ENCODE assay signal across 1 cellular context in genomic region chr20:45359406-45360148, GRCh38.
A peak's percentile ranks its signal among the peaks of the same experiment; 100 is the strongest.
TF ChIP-seq lines count a peak whose summit lies in the region.

No MANE protein-coding gene starts in this region.

TF ChIP-seq in HepG2, 621 proteins besides CTCF, POLR2A, EP300 and RAD21 (continued from another document and continues in another):
- no peak; the same call in 1 of the 2 replicates for TF ChIP-seq SIX1 (CRISPR knock-in tag; IDR thresholded peaks at IDR 0.05; ENCODE audit: borderline replicate concordance)
- TF ChIP-seq GTF3A (CRISPR knock-in tag; conservative IDR thresholded peaks at IDR 0.05), result no peak
- TF ChIP-seq MIER3 (CRISPR knock-in tag; IDR thresholded peaks at IDR 0.05; ENCODE audit: borderline replicate concordance), result no peak
- TF ChIP-seq ZNF383 (CRISPR knock-in tag; IDR thresholded peaks at IDR 0.05; ENCODE audit: borderline replicate concordance), result no peak
- TF ChIP-seq ZNF260 (CRISPR knock-in tag; IDR thresholded peaks at IDR 0.05; ENCODE audit: borderline replicate concordance, low read depth), result no peak
- no peak for TF ChIP-seq STAT5B (CRISPR knock-in tag; IDR thresholded peaks at IDR 0.05)
- TF ChIP-seq ZBTB14 (CRISPR knock-in tag; IDR thresholded peaks at IDR 0.05), result no peak
- TF ChIP-seq CAMTA2 (CRISPR knock-in tag; IDR thresholded peaks at IDR 0.05; ENCODE audit: borderline replicate concordance), result no peak
- TF ChIP-seq PRDM15 (CRISPR knock-in tag; IDR thresholded peaks at IDR 0.05), result no peak; the same call in 1 of the 2 replicates
- TF ChIP-seq ZNF678 (CRISPR knock-in tag; IDR thresholded peaks at IDR 0.05), result no peak
- no peak for TF ChIP-seq ZSCAN21 (CRISPR knock-in tag; IDR thresholded peaks at IDR 0.05; ENCODE audit: borderline replicate concordance)
- TF ChIP-seq ZNF674 (CRISPR knock-in tag; IDR thresholded peaks at IDR 0.05; ENCODE audit: low read depth), result no peak
- no peak for TF ChIP-seq ZNF607 (CRISPR knock-in tag; IDR thresholded peaks at IDR 0.05; ENCODE audit: borderline replicate concordance)
- no peak for TF ChIP-seq FOXO4 (CRISPR knock-in tag; conservative IDR thresholded peaks at IDR 0.05)
- no peak for TF ChIP-seq KDM4B (CRISPR knock-in tag; IDR thresholded peaks at IDR 0.05)
- no peak for TF ChIP-seq NAIF1 (CRISPR knock-in tag; IDR thresholded peaks at IDR 0.05; ENCODE audit: borderline replicate concordance)
- 0 out of 2 replicates have a peak, but pooled peaks have one; percentile 14 for TF ChIP-seq PPARG (CRISPR knock-in tag; conservative IDR thresholded peaks at IDR 0.05)
- TF ChIP-seq SRSF9 (IDR thresholded peaks at IDR 0.05; ENCODE audit: borderline replicate concordance, insufficient read depth, low read depth, low read length, poor library complexity, severe bottlenecking), result no peak
- TF ChIP-seq MLX (CRISPR knock-in tag; IDR thresholded peaks at IDR 0.05), result no peak
- TF ChIP-seq EED (CRISPR knock-in tag; IDR thresholded peaks at IDR 0.05), result 0 out of 2 replicates have a peak, but pooled peaks have one; percentile 47
- no peak for TF ChIP-seq PRMT3 (CRISPR knock-in tag; IDR thresholded peaks at IDR 0.05; ENCODE audit: borderline replicate concordance, low read depth)
- TF ChIP-seq CBX1 (IDR thresholded peaks at IDR 0.05; ENCODE audit: low read depth), result no peak
- no peak for TF ChIP-seq AHR (CRISPR knock-in tag; IDR thresholded peaks at IDR 0.05)
- no peak for TF ChIP-seq ZNF577 (CRISPR knock-in tag; IDR thresholded peaks at IDR 0.05; ENCODE audit: borderline replicate concordance, low read depth)
- TF ChIP-seq CERS6 (CRISPR knock-in tag; IDR thresholded peaks at IDR 0.05), result no peak
- no peak; the same call in 1 of the 2 replicates for TF ChIP-seq NR2F6 (IDR thresholded peaks at IDR 0.05)
- peak; percentile 70 for TF ChIP-seq NR2F6 (CRISPR knock-in tag; IDR thresholded peaks at IDR 0.05)
- peak; percentile 90 for TF ChIP-seq PHF21A (CRISPR knock-in tag; IDR thresholded peaks at IDR 0.05)
- no peak for TF ChIP-seq XRCC5 (optimal IDR thresholded peaks at IDR 0.05; ENCODE audit: low read length)
- 0 out of 2 replicates have a peak, but pooled peaks have one; percentile 5 for TF ChIP-seq ZNF646 (CRISPR knock-in tag; IDR thresholded peaks at IDR 0.05)
- TF ChIP-seq MYNN (CRISPR knock-in tag; IDR thresholded peaks at IDR 0.05; ENCODE audit: low read depth), result no peak
- 0 out of 2 replicates have a peak, but pooled peaks have one; percentile 33 for TF ChIP-seq ZBTB43 (CRISPR knock-in tag; conservative IDR thresholded peaks at IDR 0.05)
- peak; percentile 77 for TF ChIP-seq HDAC1 (CRISPR knock-in tag; IDR thresholded peaks at IDR 0.05)
- TF ChIP-seq POGK (CRISPR knock-in tag; conservative IDR thresholded peaks at IDR 0.05), result no peak
- no peak for TF ChIP-seq ATF6 (CRISPR knock-in tag; conservative IDR thresholded peaks at IDR 0.05)
- TF ChIP-seq BHLHE40 (IDR thresholded peaks at IDR 0.05; ENCODE audit: low read length), result no peak
- no peak for TF ChIP-seq HOXA9 (CRISPR knock-in tag; IDR thresholded peaks at IDR 0.05; ENCODE audit: borderline replicate concordance)
- no peak for TF ChIP-seq GATA4 (IDR thresholded peaks at IDR 0.05; ENCODE audit: borderline replicate concordance, low read depth)
